In genomic region chr17:41647038-41647813, GRCh38 we compare ENCODE assay signal across 13 cellular contexts. TPM values are rescaled to one million over a fixed set of nuclear protein-coding genes. Genes with fewer than 3 reads are reported as not detected.
A peak's percentile ranks its signal among the peaks of the same experiment; 100 is the strongest.
DNase-seq lines count a peak whose midpoint lies in the region; ATAC-seq and TF ChIP-seq lines count a peak whose summit lies in the region.
"Had no signal": no experiment of that assay in that cellular context is flagged by ENCODE, and none has a peak within 500 bp of the region (broad histone marks: within the 10 kb centered on the region; RNA-seq: fewer than 3 reads in every experiment).

No MANE protein-coding gene starts in this region.

- H3K36me3 ChIP-seq in mammary epithelial cell (ENCODE audit: insufficient read depth, low read length) (no peaks in the 10 kb centered on the region), parathyroid adenoma (ENCODE audit: control insufficient read depth, insufficient read depth, low read length) (no peaks in the 10 kb centered on the region)
- H3K36me3 ChIP-seq: SJCRH30 had no signal

- no peaks in the 10 kb centered on the region for H3K79me2 ChIP-seq in mammary epithelial cell (ENCODE audit: insufficient read depth, low read length)
- H3K79me2 ChIP-seq in parathyroid adenoma: no peaks in the 10 kb centered on the region

- H3K9me3 Mint-ChIP-seq in effector memory CD8-positive, alpha-beta T cell: no peaks in the 10 kb centered on the region
- H3K9me3 Mint-ChIP-seq: activated naive CD8-positive, alpha-beta T cell treated with anti-CD3 and anti-CD28 coated beads, Interleukin-2, amount 50 U/mL, for 24 hours had no signal

- H3K27me3 Mint-ChIP-seq in effector memory CD8-positive, alpha-beta T cell: peaks cover 0 to 7% of the 10 kb centered on the region in 2 donors

- CTCF ChIA-PET in mammary epithelial cell (lab: Charles Lee; ENCODE audit: low non-redundant PET): no interaction called here

- ATAC-seq in GM18511 (IDR thresholded peaks at IDR 0.05; ENCODE audit: unreplicated experiment): no peak
- no peak for ATAC-seq in effector memory CD8-positive, alpha-beta T cell (replicated peaks)

- no peak for TF ChIP-seq CTCF in mammary epithelial cell (conservative IDR thresholded peaks at IDR 0.05 in 1 of 2, IDR thresholded peaks at IDR 0.05 in 1 of 2; ENCODE audit: extremely low read depth in 1 of 2, insufficient read depth in 1 of 2, low read depth in 1 of 2, low read length in 2 of 2)
- no peak for TF ChIP-seq CTCF in parathyroid adenoma (IDR thresholded peaks at IDR 0.05)

- H3K4me3 Mint-ChIP-seq in effector memory CD8-positive, alpha-beta T cell: peak overlapping the region in 1 of 2 donors; percentile 26

- peak overlapping the region in 1 of 2 donors; percentile 12 for H3K27ac Mint-ChIP-seq in effector memory CD8-positive, alpha-beta T cell
- H3K27ac Mint-ChIP-seq: activated naive CD8-positive, alpha-beta T cell treated with anti-CD3 and anti-CD28 coated beads, Interleukin-2, amount 50 U/mL, for 24 hours had no signal

- H3K9me3 ChIP-seq in mammary epithelial cell (replicated peaks; ENCODE audit: insufficient read depth, low read length): no peaks in the 10 kb centered on the region
- H3K9me3 ChIP-seq in parathyroid adenoma (ENCODE audit: control insufficient read depth, low read length): no peaks in the 10 kb centered on the region
- H3K9me3 ChIP-seq: SJCRH30, testis had no signal

- intact Hi-C loops in mammary epithelial cell (cut with micrococcal nuclease): loop anchor here (5.0 kb wide), 3 partner anchors 150 to 325 kb away; no protein-coding TSS in a partner anchor

- H2AFZ ChIP-seq in mammary epithelial cell (ENCODE audit: low read depth, low read length) (peak overlapping the region; percentile 72), parathyroid adenoma (peak overlapping the region; percentile 97)

- no TSS peak for BruUV-seq in mammary epithelial cell (replicated peaks; lab: Mats Ljungman, UMichigan)

- in situ Hi-C loops in mammary epithelial cell (cut with MboI; ENCODE audit: low sequenced_read_pairs in 2 of 2): no loop called here

- whole genome bisulfite sequencing in mammary epithelial cell (ENCODE audit: low coverage, missing lambda C conversion rate): 88% methylated on average over 12 of the region's 15 CpGs

- peaks cover 10% of the 10 kb centered on the region in 2 donors for H3K4me1 Mint-ChIP-seq in effector memory CD8-positive, alpha-beta T cell (ENCODE audit: low read depth in 2 of 2)

- H3K4me2 ChIP-seq in mammary epithelial cell (ENCODE audit: insufficient read depth, low read depth, low read length) (peak overlapping the region; percentile 51), parathyroid adenoma (ENCODE audit: low read length) (no peak overlapping the region)

- peak overlapping the region; percentile 77 for H3K27ac ChIP-seq in mammary epithelial cell (ENCODE audit: insufficient read depth, low read depth, low read length)
- H3K27ac ChIP-seq in parathyroid adenoma: no peak overlapping the region
- H3K27ac ChIP-seq: HL-60, SJCRH30 had no signal

- no peak overlapping the region for H3K4me3 ChIP-seq in mammary epithelial cell (replicated peaks in 1 of 3; ENCODE audit: insufficient read depth in 1 of 3, low read depth in 2 of 3, low read length in 3 of 3)
- no peak overlapping the region for H3K4me3 ChIP-seq in parathyroid adenoma (ENCODE audit: low read depth, low read length)

- DNase-seq in DMS53 (lab: John Stamatoyannopoulos, UW) (peak; percentile 47), DMS53 treated with DMSO at 0.1 percent for 48 hours (lab: John Stamatoyannopoulos, UW; ENCODE audit: unreplicated experiment) (no peak), NCI-H2227 treated with DMSO at 0.1 percent for 48 hours (lab: John Stamatoyannopoulos, UW) (peak; percentile 43), mammary epithelial cell (no peak), NCI-H2171 (lab: John Stamatoyannopoulos, UW) (no peak)
- DNase-seq in effector memory CD8-positive, alpha-beta T cell: no peak

- no peak overlapping the region for H3K9ac ChIP-seq in mammary epithelial cell (ENCODE audit: insufficient read depth, low read length)
- no peak overlapping the region for H3K9ac ChIP-seq in parathyroid adenoma

- H4K20me1 ChIP-seq in mammary epithelial cell (ENCODE audit: insufficient read depth, low read length): no peaks in the 10 kb centered on the region

- H3K27me3 ChIP-seq in mammary epithelial cell (ENCODE audit: insufficient read depth, low read length) (no peaks in the 10 kb centered on the region), parathyroid adenoma (ENCODE audit: control insufficient read depth, insufficient read depth, low read length) (no peaks in the 10 kb centered on the region)
- H3K27me3 ChIP-seq: SJCRH30, testis had no signal

- peaks cover 2% of the 10 kb centered on the region for H3K36me3 Mint-ChIP-seq in effector memory CD8-positive, alpha-beta T cell (ENCODE audit: insufficient read depth)

- peaks cover 56% of the 10 kb centered on the region for H3K4me1 ChIP-seq in mammary epithelial cell (ENCODE audit: insufficient read depth, low read length)
- H3K4me1 ChIP-seq in parathyroid adenoma: peaks cover 17% of the 10 kb centered on the region

- dilution Hi-C loops in mammary epithelial cell (cut with HindIII; ENCODE audit: low sequenced_read_pairs): no loop called here

RNA-seq across cellular contexts. Expression of gene KRT17, which starts 22.9 kb away (rescaled TPM):
- total RNA-seq in mammary epithelial cell: over 10,000 TPM; 10,365 to 24,723 TPM
- polyA plus RNA-seq in mammary epithelial cell: 8,957 TPM
- 6,693 TPM for polyA minus RNA-seq in mammary epithelial cell
- total RNA-seq: left ventricle myocardium superior had no signal

RNA-seq across cellular contexts. Expression of gene KRT16, which starts 34.7 kb away (rescaled TPM):
- 1,000 to 10,000 TPM in 1 of 2 donors, 100 to 1,000 TPM in 1; 585 to 1,021 TPM for total RNA-seq in mammary epithelial cell
- 659 TPM for polyA plus RNA-seq in mammary epithelial cell
- polyA minus RNA-seq in mammary epithelial cell: 694 TPM
- total RNA-seq: left ventricle myocardium superior, testis had no signal

RNA-seq across cellular contexts. Expression of gene EIF1, which starts 41.5 kb away (rescaled TPM):
- total RNA-seq in mammary epithelial cell: 100 to 1,000 TPM in 1 of 2 donors, 10 to 100 TPM in 1; 78.9 to 981 TPM
- polyA plus RNA-seq in mammary epithelial cell: 108 TPM
- polyA minus RNA-seq in mammary epithelial cell: 399 TPM

Comparison
In these comparisons a context has a peak if more than half of its experiments do, and no peak if none do; other contexts are left out.
1. DNase-seq: peak in DMS53 (single experiment) and NCI-H2227 treated with DMSO at 0.1 percent for 48 hours (single experiment); none in DMS53 treated with DMSO at 0.1 percent for 48 hours (single experiment), mammary epithelial cell (single experiment), NCI-H2171 (single experiment) and effector memory CD8-positive, alpha-beta T cell (0 of 3).